In genomic region chr2:72822794-72823193, GRCh38 we compare ENCODE assay signal across 20 cellular contexts. TPM values are rescaled to one million over a fixed set of nuclear protein-coding genes. Genes with fewer than 3 reads are reported as not detected.
DNase-seq lines count a peak whose midpoint lies in the region; ATAC-seq and TF ChIP-seq lines count a peak whose summit lies in the region.
"Had no signal": no experiment of that assay in that cellular context is flagged by ENCODE, and none has a peak within 500 bp of the region (broad histone marks: within the 10 kb centered on the region; RNA-seq: fewer than 3 reads in every experiment).

No MANE protein-coding gene starts in this region.

- 54% methylated on average over 2 of the region's 2 CpGs for WGBS in right cardiac atrium
- WGBS in smooth muscle cell (ENCODE audit: low lambda C conversion rate) = 67% methylated on average over 2 of the region's 2 CpGs

- H3K4me2 ChIP-seq in smooth muscle cell = no peak overlapping the region
- H3K4me2 ChIP-seq: A549, GM23338, KMS-11 had no signal

- peaks cover 2% of the 10 kb centered on the region for H3F3A ChIP-seq in smooth muscle cell (ENCODE audit: low read depth)

- no peak overlapping the region for H3K9ac ChIP-seq in smooth muscle cell (ENCODE audit: low read depth)
- H3K9ac ChIP-seq: KMS-11 had no signal

- H3K27ac ChIP-seq in left ventricle myocardium inferior (replicated peaks) (peak overlapping the region; percentile 89), right cardiac atrium (ENCODE audit: low read length) (no peak overlapping the region), RWPE2 (ENCODE audit: poor library complexity, severe bottlenecking) (peak overlapping the region; percentile 72), foreskin keratinocyte (peak overlapping the region; percentile 58), smooth muscle cell (ENCODE audit: low read depth) (peak overlapping the region; percentile 18), ascending aorta (no peak overlapping the region)
- H3K27ac ChIP-seq: A549, KMS-11 had no signal

- TF ChIP-seq CTCF in left ventricle myocardium inferior (IDR thresholded peaks at IDR 0.05; ENCODE audit: borderline replicate concordance) (no peak), RWPE2 (IDR thresholded peaks at IDR 0.05; ENCODE audit: poor library complexity, severe bottlenecking) (no peak), foreskin keratinocyte (conservative IDR thresholded peaks at IDR 0.05) (no peak), smooth muscle cell (IDR thresholded peaks at IDR 0.05; ENCODE audit: borderline replicate concordance, insufficient read depth, poor library complexity, severe bottlenecking) (no peak), ascending aorta (IDR thresholded peaks at IDR 0.05) (no peak)

- H3K27ac Mint-ChIP-seq in stimulated activated effector memory CD8-positive, alpha-beta T cell treated with anti-CD3 and anti-CD28 coated beads, Interleukin-12 subunit alpha, Interleukin-12 subunit beta, amount 100 ng/mL, for 72 hours = no peak overlapping the region
- H3K27ac Mint-ChIP-seq: GM23338 had no signal

- H3K36me3 ChIP-seq in left ventricle myocardium inferior (no peaks in the 10 kb centered on the region), RWPE2 (ENCODE audit: low read depth) (peaks cover 13% of the 10 kb centered on the region; the same call in 1 of the 2 replicates), smooth muscle cell (ENCODE audit: low read depth) (no peaks in the 10 kb centered on the region), ascending aorta (no peaks in the 10 kb centered on the region)

- intact Hi-C loops in left ventricle myocardium inferior (cut with micrococcal nuclease) (no loop called here), right cardiac atrium (cut with DNase I) (loop anchor here in 1 of 4 donors (10.0 kb wide), 1 partner anchor 48 kb away; no protein-coding TSS in a partner anchor), ascending aorta (cut with DNase I) (loop anchor here (10.0 kb wide), 2 partner anchors 48 to 392 kb away; partner anchors contain the start of gene SMYD5)

- peaks cover 36% of the 10 kb centered on the region for H3K4me1 Mint-ChIP-seq in stimulated activated effector memory CD8-positive, alpha-beta T cell treated with anti-CD3 and anti-CD28 coated beads, Interleukin-12 subunit alpha, Interleukin-12 subunit beta, amount 100 ng/mL, for 72 hours

- ATAC-seq in right cardiac atrium (no peak), RWPE2 (ENCODE audit: low read depth) (peak; percentile 23; the same call in 1 of the 3 replicates), foreskin keratinocyte (peak; percentile 55), HG03571 (IDR thresholded peaks at IDR 0.05; ENCODE audit: unreplicated experiment) (no peak)
- no peak for ATAC-seq in stimulated activated effector memory CD8-positive, alpha-beta T cell treated with anti-CD3 and anti-CD28 coated beads, Interleukin-12 subunit alpha, Interleukin-12 subunit beta, amount 100 ng/mL, for 72 hours
- ATAC-seq: A549, GM12878, GM23338 had no signal

- no peak overlapping the region for H2AFZ ChIP-seq in smooth muscle cell (ENCODE audit: low read depth)
- H2AFZ ChIP-seq: GM23338 had no signal

- no peaks in the 10 kb centered on the region for H3K9me3 Mint-ChIP-seq in stimulated activated effector memory CD8-positive, alpha-beta T cell treated with anti-CD3 and anti-CD28 coated beads, Interleukin-12 subunit alpha, Interleukin-12 subunit beta, amount 100 ng/mL, for 72 hours
- H3K9me3 Mint-ChIP-seq: GM23338 had no signal

- H3K4me1 ChIP-seq in left ventricle myocardium inferior (peaks cover 86% of the 10 kb centered on the region), right cardiac atrium (ENCODE audit: control insufficient read depth, insufficient read depth, low read length) (peaks cover 2% of the 10 kb centered on the region), RWPE2 (ENCODE audit: insufficient read depth, poor library complexity, severe bottlenecking) (peaks cover 38% of the 10 kb centered on the region), foreskin keratinocyte (peaks cover 46% of the 10 kb centered on the region), smooth muscle cell (ENCODE audit: low read depth) (no peaks in the 10 kb centered on the region), ascending aorta (peaks cover 0 to 4% of the 10 kb centered on the region in 2 donors)

- H3K79me2 ChIP-seq in smooth muscle cell (ENCODE audit: low read depth) = peaks cover 57% of the 10 kb centered on the region

- H3K36me3 Mint-ChIP-seq in stimulated activated effector memory CD8-positive, alpha-beta T cell treated with anti-CD3 and anti-CD28 coated beads, Interleukin-12 subunit alpha, Interleukin-12 subunit beta, amount 100 ng/mL, for 72 hours = no peaks in the 10 kb centered on the region

- H3K9me3 ChIP-seq in left ventricle myocardium inferior (replicated peaks) (no peaks in the 10 kb centered on the region), right cardiac atrium (ENCODE audit: control insufficient read depth, low read length) (no peaks in the 10 kb centered on the region), RWPE2 (ENCODE audit: severe bottlenecking) (no peaks in the 10 kb centered on the region), smooth muscle cell (replicated peaks; ENCODE audit: low read depth) (no peaks in the 10 kb centered on the region), ascending aorta (no peaks in the 10 kb centered on the region)
- H3K9me3 ChIP-seq: A549 had no signal

- H3K4me3 Mint-ChIP-seq in stimulated activated effector memory CD8-positive, alpha-beta T cell treated with anti-CD3 and anti-CD28 coated beads, Interleukin-12 subunit alpha, Interleukin-12 subunit beta, amount 100 ng/mL, for 72 hours = no peak overlapping the region
- H3K4me3 Mint-ChIP-seq: GM23338 had no signal

- H3K27me3 ChIP-seq in left ventricle myocardium inferior (ENCODE audit: low read depth) (no peaks in the 10 kb centered on the region), right cardiac atrium (ENCODE audit: control insufficient read depth, insufficient read depth) (no peaks in the 10 kb centered on the region), RWPE2 (ENCODE audit: insufficient read depth, poor library complexity, severe bottlenecking) (no peaks in the 10 kb centered on the region), foreskin keratinocyte (no peaks in the 10 kb centered on the region), smooth muscle cell (ENCODE audit: low read depth) (no peaks in the 10 kb centered on the region), ascending aorta (no peaks in the 10 kb centered on the region)

- H3K4me3 ChIP-seq in left ventricle myocardium inferior (peak overlapping the region; percentile 91), right cardiac atrium (ENCODE audit: low read length) (no peak overlapping the region), RWPE2 (ENCODE audit: severe bottlenecking) (no peak overlapping the region), smooth muscle cell (no peak overlapping the region), ascending aorta (no peak overlapping the region)
- H3K4me3 ChIP-seq: A549, GM12878, GM23338 had no signal

- H4K20me1 ChIP-seq in smooth muscle cell (ENCODE audit: low read depth) = peaks cover 46% of the 10 kb centered on the region

- no peak for DNase-seq in left ventricle myocardium inferior
- DNase-seq in right cardiac atrium = no peak
- no peak for DNase-seq in RWPE2 (ENCODE audit: low spot score)
- DNase-seq in foreskin keratinocyte = peak; percentile 72 to 87
- no peak for DNase-seq in smooth muscle cell (lab: John Stamatoyannopoulos, UW; ENCODE audit: unreplicated experiment)
- DNase-seq in stimulated activated effector memory CD8-positive, alpha-beta T cell treated with anti-CD3 and anti-CD28 coated beads, Interleukin-12 subunit alpha, Interleukin-12 subunit beta, amount 100 ng/mL, for 72 hours (ENCODE audit: low spot score in 2 of 2) = no peak
- DNase-seq in ascending aorta (ENCODE audit: low spot score in 2 of 2) = no peak
- DNase-seq: CD4-positive, alpha-beta memory T cell; GF-D8; HCEC 1CT; NCI-H1417 treated with DMSO at 0.1 percent for 48 hours; NCI-H187 treated with DMSO at 0.1 percent for 48 hours; NCI-H2227 treated with DMSO at 0.1 percent for 48 hours; NCI-H510A treated with DMSO at 0.1 percent for 48 hours; NCI-H82 had no signal

RNA-seq across cellular contexts. Expression of gene EXOC6B, which starts 3.0 kb away (rescaled TPM):
- 139 TPM for total RNA-seq in left ventricle myocardium inferior
- total RNA-seq in right cardiac atrium = 100 to 1,000 TPM in 3 of 4 donors, 10 to 100 TPM in 1; 93.6 to 127 (median 121) TPM
- 17.5 TPM for polyA plus RNA-seq in right cardiac atrium
- 35.8 and 42.7 TPM in 2 replicates for total RNA-seq in foreskin keratinocyte
- 9.0 and 9.2 TPM in 2 replicates for polyA plus RNA-seq in foreskin keratinocyte
- 19.7 and 34.6 TPM in 2 replicates for total RNA-seq in smooth muscle cell
- 6.9 and 8.8 TPM in 2 replicates for polyA plus RNA-seq in smooth muscle cell
- 32.4 TPM for total RNA-seq in ascending aorta

Comparison
In these comparisons a context has a peak if more than half of its experiments do, and no peak if none do; other contexts are left out.
1. H3K27ac ChIP-seq: peak in left ventricle myocardium inferior (single experiment), RWPE2 (single experiment), foreskin keratinocyte (single experiment) and smooth muscle cell (single experiment); none in right cardiac atrium (single experiment) and ascending aorta (0 of 2).
2. DNase-seq: peak in foreskin keratinocyte (2 of 2); none in left ventricle myocardium inferior (single experiment), right cardiac atrium (0 of 3), RWPE2 (single experiment), smooth muscle cell (single experiment), stimulated activated effector memory CD8-positive, alpha-beta T cell treated with anti-CD3 and anti-CD28 coated beads, Interleukin-12 subunit alpha, Interleukin-12 subunit beta, amount 100 ng/mL, for 72 hours (0 of 2) and ascending aorta (0 of 2).
3. ATAC-seq: peak in RWPE2 (single experiment) and foreskin keratinocyte (single experiment); none in right cardiac atrium (0 of 2), stimulated activated effector memory CD8-positive, alpha-beta T cell treated with anti-CD3 and anti-CD28 coated beads, Interleukin-12 subunit alpha, Interleukin-12 subunit beta, amount 100 ng/mL, for 72 hours (single experiment) and HG03571 (single experiment).